14 cellular contexts compared by ENCODE assay signal in the genomic region with DNA sequence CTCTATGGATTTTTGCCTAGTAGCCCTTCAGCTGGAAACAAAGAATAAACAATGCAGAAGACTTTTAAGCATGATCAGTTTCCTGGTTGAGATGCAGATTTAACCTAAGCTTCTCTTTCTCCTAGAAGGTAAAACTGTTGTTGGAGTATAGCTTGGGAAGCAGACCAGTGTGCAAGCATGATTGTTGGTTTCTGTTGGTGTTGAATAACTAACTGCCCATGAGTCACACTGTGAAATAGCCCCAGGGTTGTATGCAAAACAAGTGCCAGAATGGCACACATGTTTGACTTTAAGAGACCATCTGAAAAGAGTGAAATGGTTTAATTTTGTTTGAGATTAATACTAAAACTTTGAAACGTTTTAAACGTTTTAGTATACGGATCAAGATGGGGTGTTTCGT.
A peak's percentile ranks its signal among the peaks of the same experiment; 100 is the strongest.
DNase-seq lines count a peak whose midpoint lies in the region; TF ChIP-seq lines count a peak whose summit lies in the region.
"Had no signal": no experiment of that assay in that cellular context is flagged by ENCODE, and none has a peak within 500 bp of the region (broad histone marks: within the 10 kb centered on the region; RNA-seq: fewer than 3 reads in every experiment).

No MANE protein-coding gene starts in this region.

- H3K9me3 ChIP-seq in adrenal gland (replicated peaks in 1 of 3) (no peaks in the 10 kb centered on the region), uterus (no peaks in the 10 kb centered on the region), BE2C (no peaks in the 10 kb centered on the region)
- H3K9me3 ChIP-seq: esophagus muscularis mucosa, thyroid gland had no signal

- no peaks in the 10 kb centered on the region for H3K36me3 ChIP-seq in adrenal gland (replicated peaks in 1 of 2)
- H3K36me3 ChIP-seq in uterus = no peaks in the 10 kb centered on the region
- H3K36me3 ChIP-seq in BE2C = peaks cover 44% of the 10 kb centered on the region

- H3K4me3 Mint-ChIP-seq in HFFc6 = no peak overlapping the region
- no peak overlapping the region for H3K4me3 Mint-ChIP-seq in glutamatergic neuron (ENCODE audit: unreplicated experiment)
- H3K4me3 Mint-ChIP-seq in activated T-helper 1 cell treated with anti-CD3 and anti-CD28 coated beads, Interleukin-12 subunit alpha, Interleukin-12 subunit beta, Interleukin-2, Interleukin-4 antibody, amounts not matched to agents 30 ng/mL and 10 ng/mL and 1 ng/mL, durations not matched to agents 14 hours and 24 hours and 36 hours = no peak overlapping the region

- peaks cover 32% of the 10 kb centered on the region for H3K4me1 Mint-ChIP-seq in HFFc6 (ENCODE audit: low read depth)
- H3K4me1 Mint-ChIP-seq in glutamatergic neuron (ENCODE audit: low read depth, unreplicated experiment) = peaks cover 16% of the 10 kb centered on the region
- H3K4me1 Mint-ChIP-seq in activated T-helper 1 cell treated with anti-CD3 and anti-CD28 coated beads, Interleukin-12 subunit alpha, Interleukin-12 subunit beta, Interleukin-2, Interleukin-4 antibody, amounts not matched to agents 30 ng/mL and 10 ng/mL and 1 ng/mL, durations not matched to agents 14 hours and 24 hours and 36 hours (ENCODE audit: low read depth) = no peaks in the 10 kb centered on the region

- peak; percentile 50 for DNase-seq in COLO829 (ENCODE audit: low spot score)
- DNase-seq in HFFc6 = peak; percentile 77
- peak in 3 of 7 donors; percentile 42 to 49 (median 47) for DNase-seq in adrenal gland
- DNase-seq in glutamatergic neuron = no peak
- DNase-seq in uterus = no peak
- DNase-seq in SIG-M5 (lab: John Stamatoyannopoulos, UW) = no peak
- DNase-seq in BE2C = no peak
- no peak for DNase-seq in activated T-helper 1 cell treated with anti-CD3 and anti-CD28 coated beads, Interleukin-12 subunit alpha, Interleukin-12 subunit beta, Interleukin-2, Interleukin-4 antibody, amounts not matched to agents 30 ng/mL and 10 ng/mL and 1 ng/mL, durations not matched to agents 14 hours and 24 hours and 36 hours (ENCODE audit: low spot score)
- DNase-seq: activated CD4-positive, alpha-beta T cell treated with anti-CD3 and anti-CD28 coated beads, Interleukin-2, amount 50 U/mL, for 4 hours; DMS79 treated with DMSO at 0.1 percent for 48 hours; NCI-H2107; thyroid gland had no signal

- TF ChIP-seq CTCF in HFFc6 (IDR thresholded peaks at IDR 0.05) (no peak), adrenal gland (IDR thresholded peaks at IDR 0.05) (no peak), glutamatergic neuron (IDR thresholded peaks at IDR 0.05; ENCODE audit: partially characterized antibody, unreplicated experiment) (no peak), uterus (IDR thresholded peaks at IDR 0.05) (no peak), BE2C (IDR thresholded peaks at IDR 0.05; ENCODE audit: low read depth, low read length) (no peak)

- peak overlapping the region in 4 of 5 donors; percentile 16 to 64 (median 54) for H3K27ac ChIP-seq in adrenal gland
- no peak overlapping the region for H3K27ac ChIP-seq in uterus
- H3K27ac ChIP-seq: esophagus muscularis mucosa, SK-N-MC, thyroid gland had no signal

- H3K4me1 ChIP-seq in adrenal gland (replicated peaks in 1 of 2) = peaks cover 12 to 27% of the 10 kb centered on the region in 2 donors
- H3K4me1 ChIP-seq in uterus = peaks cover 0 to 5% of the 10 kb centered on the region in 2 donors
- H3K4me1 ChIP-seq in BE2C = no peaks in the 10 kb centered on the region
- H3K4me1 ChIP-seq: thyroid gland had no signal

- H3K27me3 ChIP-seq in adrenal gland (no peaks in the 10 kb centered on the region), uterus (no peaks in the 10 kb centered on the region), BE2C (no peaks in the 10 kb centered on the region)
- H3K27me3 ChIP-seq: esophagus muscularis mucosa, thyroid gland had no signal

- H3K27ac Mint-ChIP-seq in HFFc6 (peak overlapping the region; percentile 69), glutamatergic neuron (ENCODE audit: unreplicated experiment) (peak overlapping the region; percentile 73)
- H3K27ac Mint-ChIP-seq in activated T-helper 1 cell treated with anti-CD3 and anti-CD28 coated beads, Interleukin-12 subunit alpha, Interleukin-12 subunit beta, Interleukin-2, Interleukin-4 antibody, amounts not matched to agents 30 ng/mL and 10 ng/mL and 1 ng/mL, durations not matched to agents 14 hours and 24 hours and 36 hours = no peak overlapping the region

- H3K27me3 Mint-ChIP-seq in HFFc6 (ENCODE audit: insufficient read depth) (no peaks in the 10 kb centered on the region), glutamatergic neuron (ENCODE audit: unreplicated experiment) (peaks cover 2% of the 10 kb centered on the region)
- peaks cover 14% of the 10 kb centered on the region for H3K27me3 Mint-ChIP-seq in activated T-helper 1 cell treated with anti-CD3 and anti-CD28 coated beads, Interleukin-12 subunit alpha, Interleukin-12 subunit beta, Interleukin-2, Interleukin-4 antibody, amounts not matched to agents 30 ng/mL and 10 ng/mL and 1 ng/mL, durations not matched to agents 14 hours and 24 hours and 36 hours (ENCODE audit: insufficient read depth)

- H3K36me3 Mint-ChIP-seq in HFFc6 (ENCODE audit: low read depth) (no peaks in the 10 kb centered on the region), glutamatergic neuron (ENCODE audit: unreplicated experiment) (no peaks in the 10 kb centered on the region)
- no peaks in the 10 kb centered on the region for H3K36me3 Mint-ChIP-seq in activated T-helper 1 cell treated with anti-CD3 and anti-CD28 coated beads, Interleukin-12 subunit alpha, Interleukin-12 subunit beta, Interleukin-2, Interleukin-4 antibody, amounts not matched to agents 30 ng/mL and 10 ng/mL and 1 ng/mL, durations not matched to agents 14 hours and 24 hours and 36 hours (ENCODE audit: low read depth)

- H3K4me3 ChIP-seq in adrenal gland = no peak overlapping the region
- H3K4me3 ChIP-seq in uterus = no peak overlapping the region
- no peak overlapping the region for H3K4me3 ChIP-seq in BE2C (ENCODE audit: low read depth, low read length)
- H3K4me3 ChIP-seq: esophagus muscularis mucosa, SK-N-MC, thyroid gland had no signal

- no peak for TF ChIP-seq POLR2A in adrenal gland (IDR thresholded peaks at IDR 0.05)
- no peak for TF ChIP-seq POLR2A in uterus (IDR thresholded peaks at IDR 0.05)

- WGBS in adrenal gland, 4 donors = 41 to 57% (median 53%) methylated on average over 4 of the region's 4 CpGs

- intact Hi-C loops in adrenal gland (cut with DNase I) = no loop called here
- intact Hi-C loops in uterus (cut with DNase I; ENCODE audit: low total_unique reads) = no loop called here
- intact Hi-C loops in activated T-helper 1 cell treated with anti-CD3 and anti-CD28 coated beads, Interleukin-12 subunit alpha, Interleukin-12 subunit beta, Interleukin-2, Interleukin-4 antibody, amounts not matched to agents 30 ng/mL and 10 ng/mL and 1 ng/mL, durations not matched to agents 14 hours and 24 hours and 36 hours (cut with micrococcal nuclease) = no loop called here

- no peaks in the 10 kb centered on the region for H3K9me3 Mint-ChIP-seq in HFFc6
- H3K9me3 Mint-ChIP-seq in glutamatergic neuron (ENCODE audit: unreplicated experiment) = no peaks in the 10 kb centered on the region
- H3K9me3 Mint-ChIP-seq in activated T-helper 1 cell treated with anti-CD3 and anti-CD28 coated beads, Interleukin-12 subunit alpha, Interleukin-12 subunit beta, Interleukin-2, Interleukin-4 antibody, amounts not matched to agents 30 ng/mL and 10 ng/mL and 1 ng/mL, durations not matched to agents 14 hours and 24 hours and 36 hours = no peaks in the 10 kb centered on the region

Comparison
In these comparisons a context has a peak if more than half of its experiments do, and no peak if none do; other contexts are left out.
1. DNase-seq: peak in COLO829 (single experiment) and HFFc6 (single experiment); none in glutamatergic neuron (single experiment), uterus (0 of 2), SIG-M5 (single experiment), BE2C (single experiment) and activated T-helper 1 cell treated with anti-CD3 and anti-CD28 coated beads, Interleukin-12 subunit alpha, Interleukin-12 subunit beta, Interleukin-2, Interleukin-4 antibody, amounts not matched to agents 30 ng/mL and 10 ng/mL and 1 ng/mL, durations not matched to agents 14 hours and 24 hours and 36 hours (single experiment).
2. H3K27ac ChIP-seq: peak in adrenal gland (4 of 5); none in uterus (0 of 2).